In genomic region chr22:29044657-29045176, GRCh38 we compare ENCODE assay signal across 1 cellular context.
TF ChIP-seq lines count a peak whose summit lies in the region.

No MANE protein-coding gene starts in this region.

TF ChIP-seq in liver, 16 proteins besides CTCF, POLR2A, EP300 and RAD21 (continued from another document):
- TF ChIP-seq ATF3 (IDR thresholded peaks at IDR 0.05), result peak; percentile 85
- TF ChIP-seq HNF4G (IDR thresholded peaks at IDR 0.05), result peak; percentile 77
- peak; percentile 34 for TF ChIP-seq FOXA1 (IDR thresholded peaks at IDR 0.05)
- TF ChIP-seq, protein P1, sequence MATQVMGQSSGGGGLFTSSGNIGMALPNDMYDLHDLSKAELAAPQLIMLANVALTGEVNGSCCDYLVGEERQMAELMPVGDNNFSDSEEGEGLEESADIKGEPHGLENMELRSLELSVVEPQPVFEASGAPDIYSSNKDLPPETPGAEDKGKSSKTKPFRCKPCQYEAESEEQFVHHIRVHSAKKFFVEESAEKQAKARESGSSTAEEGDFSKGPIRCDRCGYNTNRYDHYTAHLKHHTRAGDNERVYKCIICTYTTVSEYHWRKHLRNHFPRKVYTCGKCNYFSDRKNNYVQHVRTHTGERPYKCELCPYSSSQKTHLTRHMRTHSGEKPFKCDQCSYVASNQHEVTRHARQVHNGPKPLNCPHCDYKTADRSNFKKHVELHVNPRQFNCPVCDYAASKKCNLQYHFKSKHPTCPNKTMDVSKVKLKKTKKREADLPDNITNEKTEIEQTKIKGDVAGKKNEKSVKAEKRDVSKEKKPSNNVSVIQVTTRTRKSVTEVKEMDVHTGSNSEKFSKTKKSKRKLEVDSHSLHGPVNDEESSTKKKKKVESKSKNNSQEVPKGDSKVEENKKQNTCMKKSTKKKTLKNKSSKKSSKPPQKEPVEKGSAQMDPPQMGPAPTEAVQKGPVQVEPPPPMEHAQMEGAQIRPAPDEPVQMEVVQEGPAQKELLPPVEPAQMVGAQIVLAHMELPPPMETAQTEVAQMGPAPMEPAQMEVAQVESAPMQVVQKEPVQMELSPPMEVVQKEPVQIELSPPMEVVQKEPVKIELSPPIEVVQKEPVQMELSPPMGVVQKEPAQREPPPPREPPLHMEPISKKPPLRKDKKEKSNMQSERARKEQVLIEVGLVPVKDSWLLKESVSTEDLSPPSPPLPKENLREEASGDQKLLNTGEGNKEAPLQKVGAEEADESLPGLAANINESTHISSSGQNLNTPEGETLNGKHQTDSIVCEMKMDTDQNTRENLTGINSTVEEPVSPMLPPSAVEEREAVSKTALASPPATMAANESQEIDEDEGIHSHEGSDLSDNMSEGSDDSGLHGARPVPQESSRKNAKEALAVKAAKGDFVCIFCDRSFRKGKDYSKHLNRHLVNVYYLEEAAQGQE (IDR thresholded peaks at IDR 0.05), result no peak
- TF ChIP-seq GABPA (IDR thresholded peaks at IDR 0.05 in 1 of 2, conservative IDR thresholded peaks at IDR 0.05 in 1 of 2), result no peak
- TF ChIP-seq SP1 (IDR thresholded peaks at IDR 0.05), result peak; percentile 84
- TF ChIP-seq YY1 (IDR thresholded peaks at IDR 0.05), result peak; percentile 75
